In the genomic region with DNA sequence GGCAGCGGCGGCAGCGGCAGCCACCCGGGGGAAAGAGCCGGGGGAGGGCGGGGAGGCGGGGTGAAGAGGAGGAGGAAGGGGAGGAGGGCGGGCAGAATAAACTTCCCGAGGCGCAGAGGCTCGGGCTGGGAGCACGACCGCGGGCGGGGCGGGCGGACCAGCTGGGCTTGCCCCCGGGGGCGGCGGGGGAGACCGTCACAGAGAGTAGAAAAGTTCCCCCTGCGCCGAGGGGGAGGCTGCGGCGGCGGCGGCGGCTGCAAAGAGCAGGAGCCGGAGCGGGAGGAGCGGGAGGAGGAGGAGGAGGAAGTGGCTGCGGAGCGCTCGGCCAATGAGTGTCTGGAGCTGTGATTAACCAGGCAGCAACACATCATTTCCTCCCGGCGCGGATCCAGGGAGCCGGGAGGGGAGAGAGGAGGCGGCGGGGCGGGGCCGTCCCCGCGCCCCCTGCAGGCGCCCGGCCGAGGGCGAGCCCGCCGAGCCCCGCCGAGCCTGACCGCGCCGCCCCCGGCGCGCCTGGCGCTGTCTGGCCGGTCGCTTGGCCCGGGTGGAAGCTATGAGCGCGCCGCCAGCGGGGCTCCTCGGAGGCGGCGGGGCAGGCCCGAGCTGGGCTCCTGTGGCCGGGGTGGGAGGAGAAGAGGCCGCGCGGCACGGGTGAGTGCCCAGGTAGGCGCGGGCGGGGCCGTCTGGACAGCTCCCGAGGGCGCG, we compare ENCODE assay signal across 8 cellular contexts. TPM values are rescaled to one million over a fixed set of nuclear protein-coding genes. Genes with fewer than 3 reads are reported as not detected.
A peak's percentile ranks its signal among the peaks of the same experiment; 100 is the strongest.
DNase-seq lines count a peak whose midpoint lies in the region; ATAC-seq and TF ChIP-seq lines count a peak whose summit lies in the region.

TSS of gene ACVR1 (minus strand) at position 265 of the 705 bp plus-strand sequence. CDS start 76,837 bp downstream, outside the sequence.

- H3K36me3 ChIP-seq in left ventricle myocardium inferior (no peaks in the 10 kb centered on the region), upper lobe of left lung (no peaks in the 10 kb centered on the region)

- H3K27me3 Mint-ChIP-seq in T-helper 17 cell: no peaks in the 10 kb centered on the region

- H3K4me3 ChIP-seq in GM12875 (ENCODE audit: low read depth, low read length) (peak within 1 kb of the TSS; percentile 51), left ventricle myocardium inferior (peak within 1 kb of the TSS; percentile 91), upper lobe of left lung (peak within 1 kb of the TSS; percentile 82 to 98 (median 86))

- no peak for TF ChIP-seq EP300 in upper lobe of left lung (IDR thresholded peaks at IDR 0.05)

- peak; percentile 43; the same call in 1 of the 2 replicates for TF ChIP-seq CTCF in GM12875 (IDR thresholded peaks at IDR 0.05; ENCODE audit: borderline replicate concordance, insufficient read depth, low read depth, low read length)
- TF ChIP-seq CTCF in left ventricle myocardium inferior (IDR thresholded peaks at IDR 0.05; ENCODE audit: borderline replicate concordance): peak; percentile 52
- TF ChIP-seq CTCF in upper lobe of left lung (IDR thresholded peaks at IDR 0.05): peak; percentile 42 to 84 (median 81)

- H3K9me3 ChIP-seq in T-helper 17 cell (ENCODE audit: control insufficient read depth, low read length, poor library complexity, severe bottlenecking) (no peaks in the 10 kb centered on the region), left ventricle myocardium inferior (replicated peaks) (no peaks in the 10 kb centered on the region), upper lobe of left lung (no peaks in the 10 kb centered on the region)

- H3K27me3 ChIP-seq in left ventricle myocardium inferior (ENCODE audit: low read depth) (no peaks in the 10 kb centered on the region), upper lobe of left lung (no peaks in the 10 kb centered on the region)

- peak in 3 of 4 donors; percentile 24 to 75 (median 48) for TF ChIP-seq POLR2A in upper lobe of left lung (IDR thresholded peaks at IDR 0.05)

- peaks cover 55% of the 10 kb centered on the region for H3K4me1 Mint-ChIP-seq in T-helper 17 cell

- H3K4me1 ChIP-seq in left ventricle myocardium inferior: peaks cover 49% of the 10 kb centered on the region
- H3K4me1 ChIP-seq in upper lobe of left lung: peaks cover 19 to 26% (median 24%) of the 10 kb centered on the region in 4 donors

- ATAC-seq in HG02840 (IDR thresholded peaks at IDR 0.05; ENCODE audit: low FRiP score, unreplicated experiment): peak; percentile 89
- peak; percentile 81 for ATAC-seq in T-helper 17 cell
- peak; percentile 96 to 97 for ATAC-seq in upper lobe of left lung (ENCODE audit: low FRiP score in 2 of 2)

- peak within 1 kb of the TSS; percentile 94 for H3K4me3 Mint-ChIP-seq in T-helper 17 cell

- peak within 1 kb of the TSS; percentile 90 for H3K27ac Mint-ChIP-seq in T-helper 17 cell

- DNase-seq in NCI-H1436 treated with DMSO at 0.1 percent for 48 hours (lab: John Stamatoyannopoulos, UW) (peak; percentile 81), T-helper 17 cell (peak; percentile 56 to 84 (median 75)), amygdala (lab: John Stamatoyannopoulos, UW) (peak; percentile 61 to 96 (median 90)), left ventricle myocardium inferior (peak; percentile 96), posterior vena cava (ENCODE audit: low spot score) (peak; percentile 99), upper lobe of left lung (peak; percentile 96 to 98)

- no peaks in the 10 kb centered on the region for H3K36me3 Mint-ChIP-seq in T-helper 17 cell (ENCODE audit: low read depth)

- WGBS in upper lobe of left lung, 2 donors: 2% methylated on average over 29 to 49 of the region's 82 CpGs

- H3K27ac ChIP-seq in left ventricle myocardium inferior (replicated peaks) (peak within 1 kb of the TSS; percentile 98), upper lobe of left lung (peak within 1 kb of the TSS; percentile 92 to 98 (median 96))

- intact Hi-C loops in left ventricle myocardium inferior (cut with micrococcal nuclease): loop anchor here (5.0 kb wide), 1 partner anchor 89 kb away; no protein-coding TSS in a partner anchor
- intact Hi-C loops in posterior vena cava (cut with DNase I): loop anchor here (5.0 to 10.0 kb wide), 4 partner anchors 61 to 129 kb away; no protein-coding TSS in a partner anchor

RNA-seq across cellular contexts. Expression of gene ACVR1, which starts in this region (rescaled TPM):
- total RNA-seq in T-helper 17 cell (10 to 100 TPM; 37.4 to 38.2 TPM), left ventricle myocardium inferior (30.6 TPM), posterior vena cava (10 to 100 TPM; 67.4 to 70.3 TPM), upper lobe of left lung (10 to 100 TPM; 16.4 to 38.8 (median 25.8) TPM)

Comparison
In these comparisons a context has a peak if more than half of its experiments do, and no peak if none do; other contexts are left out.
1. Peak in every context shown above with its lines: DNase-seq, ATAC-seq, H3K4me3 ChIP-seq and H3K27ac ChIP-seq.